ENCODE assay signal across 17 cellular contexts in the genomic region with DNA sequence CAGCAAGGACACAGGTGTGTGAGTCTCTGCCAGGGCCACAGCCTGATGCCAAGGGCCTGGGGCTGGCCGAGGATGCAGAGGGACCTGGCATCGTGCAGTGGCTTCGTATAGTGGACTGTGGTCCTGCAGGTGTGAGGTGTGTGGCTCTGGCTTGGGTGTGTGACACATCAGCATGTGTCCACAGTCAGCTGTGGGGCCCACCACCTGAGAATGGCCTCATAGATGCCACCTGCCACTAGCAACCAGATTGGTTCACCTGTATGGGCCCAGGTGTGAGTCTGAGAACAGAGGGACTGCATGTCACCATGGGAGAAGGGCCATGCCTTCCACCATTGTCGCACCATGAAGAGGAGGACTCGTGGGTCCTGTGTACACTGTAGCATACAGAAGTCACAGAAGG. TPM values are rescaled to one million over a fixed set of nuclear protein-coding genes. Genes with fewer than 3 reads are reported as not detected.
A peak's percentile ranks its signal among the peaks of the same experiment; 100 is the strongest.
DNase-seq lines count a peak whose midpoint lies in the region; ATAC-seq, FAIRE-seq and TF ChIP-seq lines count a peak whose summit lies in the region.
"Had no signal": no experiment of that assay in that cellular context is flagged by ENCODE, and none has a peak within 500 bp of the region (broad histone marks: within the 10 kb centered on the region; RNA-seq: fewer than 3 reads in every experiment).

No MANE protein-coding gene starts in this region.

- no peak overlapping the region for H2BK5ac ChIP-seq in H1 (ENCODE audit: low read depth, low read length)
- no peak overlapping the region for H2BK5ac ChIP-seq in neuronal stem cell (ENCODE audit: low read length)

- H4K20me1 ChIP-seq in H1 (replicated peaks in 1 of 2; ENCODE audit: control insufficient read depth in 1 of 2, insufficient read depth in 2 of 2, low read length in 2 of 2) (peaks cover 0 to 2% of the 10 kb centered on the region in 2 experiments), PC-9 (ENCODE audit: insufficient read depth) (no peaks in the 10 kb centered on the region)

- H4K8ac ChIP-seq in H1 (ENCODE audit: extremely low read depth, insufficient read depth, low read length), result 0 out of 2 replicates have a peak overlapping the region, but pooled peaks have one; percentile 53
- no peak overlapping the region for H4K8ac ChIP-seq in neuronal stem cell (ENCODE audit: low read depth, low read length)

- peaks cover 0 to 16% (median 12%) of the 10 kb centered on the region in 4 experiments; a peak in 4 of 7 replicates for H3K27me3 ChIP-seq in H1 (replicated peaks in 1 of 4; ENCODE audit: control insufficient read depth in 3 of 4, extremely low read depth in 1 of 4, insufficient read depth in 3 of 4, low read length in 3 of 4)
- peaks cover 0 to 35% (median 14%) of the 10 kb centered on the region in 3 experiments for H3K27me3 ChIP-seq in neuronal stem cell (ENCODE audit: control insufficient read depth in 3 of 3, insufficient read depth in 3 of 3, low read depth in 1 of 3, low read length in 3 of 3)
- peaks cover 0 to 23% of the 10 kb centered on the region in 2 donors for H3K27me3 ChIP-seq in tibial nerve
- no peaks in the 10 kb centered on the region for H3K27me3 ChIP-seq in PC-9 (ENCODE audit: insufficient read depth, low read depth)

- H2BK12ac ChIP-seq in H1 (ENCODE audit: low read depth, low read length) (peak overlapping the region; percentile 90; the same call in 1 of the 2 replicates), neuronal stem cell (ENCODE audit: low read length) (peak overlapping the region; percentile 88)

- no peak overlapping the region for H3K4me3 ChIP-seq in H1 (ENCODE audit: extremely low read depth in 1 of 4, insufficient read depth in 2 of 4, low read depth in 3 of 4, low read length in 4 of 4)
- H3K4me3 ChIP-seq in neuronal stem cell (ENCODE audit: low read length in 2 of 2), result peak overlapping the region in 1 of 2 donors; percentile 55
- no peak overlapping the region for H3K4me3 ChIP-seq in tibial nerve
- H3K4me3 ChIP-seq in PC-9, result no peak overlapping the region
- H3K4me3 ChIP-seq: GM23338 had no signal

- H3F3A ChIP-seq in PC-9 (ENCODE audit: insufficient read depth, low read depth), result no peaks in the 10 kb centered on the region

- H3K18ac ChIP-seq in H1 (ENCODE audit: extremely low read depth, low read length) (peak overlapping the region; percentile 62; the same call in 1 of the 2 replicates), neuronal stem cell (ENCODE audit: low read length) (peak overlapping the region; percentile 74)

- no peak overlapping the region for H4K5ac ChIP-seq in H1 (ENCODE audit: insufficient read length, low read depth, low read length)

- peak; percentile 62 for DNase-seq in DMS53 (lab: John Stamatoyannopoulos, UW)
- no peak for DNase-seq in DMS53 treated with DMSO at 0.1 percent for 48 hours (lab: John Stamatoyannopoulos, UW; ENCODE audit: unreplicated experiment)
- no peak for DNase-seq in H1 (ENCODE audit: low read depth in 1 of 2, low spot score in 2 of 2)
- DNase-seq in neuronal stem cell (ENCODE audit: low spot score), result no peak
- no peak for DNase-seq in tibial nerve (ENCODE audit: low spot score in 2 of 2)
- DNase-seq in PC-9, result no peak
- DNase-seq: dermis blood vessel endothelial cell; NCI-H1105; stimulated activated CD4-positive, alpha-beta T cell treated with anti-CD3 and anti-CD28 coated beads, Interleukin-2, amount 100 ng/mL, for 48 hours; T-helper 9 cell had no signal

- H3K4me2 ChIP-seq in H1 (ENCODE audit: insufficient read depth in 1 of 2, low read depth in 2 of 2, low read length in 2 of 2) (peak overlapping the region; percentile 4 to 16; a peak in 2 of 4 replicates), neuronal stem cell (ENCODE audit: insufficient read depth, low read length, poor library complexity, severe bottlenecking) (no peak overlapping the region), PC-9 (no peak overlapping the region)

- H2BK120ac ChIP-seq in H1 (replicated peaks; ENCODE audit: low read depth, low read length) (no peak overlapping the region), neuronal stem cell (ENCODE audit: low read depth, low read length) (peak overlapping the region; percentile 82)

- peaks cover 8% of the 10 kb centered on the region; the same call in 1 of the 2 replicates for H3K23me2 ChIP-seq in H1 (ENCODE audit: low read depth, low read length)

- no peak overlapping the region for H3K56ac ChIP-seq in H1 (replicated peaks; ENCODE audit: insufficient read length, low read depth, low read length)

- no peaks in the 10 kb centered on the region for H3K9me2 ChIP-seq in PC-9 (ENCODE audit: insufficient read depth)

- no peaks in the 10 kb centered on the region for H3K36me3 ChIP-seq in H1 (ENCODE audit: control insufficient read depth in 2 of 4, insufficient read depth in 4 of 4, low read length in 3 of 4)
- H3K36me3 ChIP-seq in neuronal stem cell (replicated peaks in 1 of 2; ENCODE audit: control insufficient read depth in 2 of 2, insufficient read depth in 2 of 2, low read length in 2 of 2), result no peaks in the 10 kb centered on the region
- no peaks in the 10 kb centered on the region for H3K36me3 ChIP-seq in tibial nerve
- no peaks in the 10 kb centered on the region for H3K36me3 ChIP-seq in PC-9 (ENCODE audit: low read depth)

- no peaks in the 10 kb centered on the region for H3K79me2 ChIP-seq in H1 (ENCODE audit: control insufficient read depth in 1 of 2, insufficient read depth in 2 of 2, low read length in 2 of 2)
- no peaks in the 10 kb centered on the region for H3K79me2 ChIP-seq in PC-9 (ENCODE audit: low read depth)

- FAIRE-seq in H1 (lab: Jason Lieb, UNC), result no peak

- peaks cover 10 to 41% (median 24%) of the 10 kb centered on the region in 4 experiments for H3K4me1 ChIP-seq in H1 (replicated peaks in 1 of 4; ENCODE audit: control insufficient read depth in 3 of 4, insufficient read depth in 4 of 4, low read length in 3 of 4)
- peaks cover 23 to 40% of the 10 kb centered on the region in 2 donors for H3K4me1 ChIP-seq in neuronal stem cell (ENCODE audit: control insufficient read depth in 2 of 2, insufficient read depth in 1 of 2, low read depth in 1 of 2, low read length in 2 of 2)
- H3K4me1 ChIP-seq in tibial nerve, result peaks cover 0 to 43% (median 22%) of the 10 kb centered on the region in 4 donors
- peaks cover 9% of the 10 kb centered on the region for H3K4me1 ChIP-seq in PC-9 (replicated peaks; ENCODE audit: insufficient read depth)

- no peak overlapping the region for H2BK20ac ChIP-seq in H1 (ENCODE audit: low read length)

- H3K79me1 ChIP-seq in H1 (ENCODE audit: low read depth, low read length) (0 out of 2 replicates have a peak, but pooled peaks cover 2% of the 10 kb centered on the region), neuronal stem cell (ENCODE audit: low read depth, low read length) (no peaks in the 10 kb centered on the region)

- ATAC-seq in HG02884 (IDR thresholded peaks at IDR 0.05; ENCODE audit: unreplicated experiment) (no peak), HG03280 (IDR thresholded peaks at IDR 0.05; ENCODE audit: unreplicated experiment) (no peak)
- ATAC-seq: activated naive CD4-positive, alpha-beta T cell treated with anti-CD3 and anti-CD28 coated beads, Interleukin-2, amount 50 U/mL, for 72 hours; GM23338 had no signal

- intact Hi-C loops in PC-9 (cut with micrococcal nuclease; ENCODE audit: unreplicated experiment), result no loop called here

- WGBS in H1 (ENCODE audit: extremely low coverage in 1 of 2, insufficient coverage in 1 of 2, insufficient read length in 1 of 2, insufficient replicate concordance in 2 of 2, low coverage in 1 of 2, low lambda C conversion rate in 2 of 2, missing lambda C conversion rate in 1 of 2), 2 experiments, result 83% methylated on average over 5 of the region's 5 CpGs; no CpG with 5 or more reads in 1 of the 2 experiments
- WGBS in neuronal stem cell (ENCODE audit: extremely low coverage in 2 of 2, insufficient read length in 2 of 2, insufficient replicate concordance in 1 of 2), 2 donors, result no CpG with 5 or more reads among the region's 5 CpGs
- 82 to 99% methylated on average over 2 to 5 of the region's 5 CpGs for WGBS in tibial nerve, 2 donors

- H3K23ac ChIP-seq in H1 (ENCODE audit: insufficient read length), result no peak overlapping the region
- peak overlapping the region; percentile 47 for H3K23ac ChIP-seq in neuronal stem cell (ENCODE audit: low read depth, low read length, poor library complexity)

- POLR2A ChIA-PET in H1 (lab: Charles Lee; ENCODE audit: partially characterized antibody) (interaction anchor here (0.7 to 3.6 kb wide), 5 partner anchors 10 to 134 kb away, joined by 3 to 19 read pairs (median 12); a partner anchor contains a TSS), PC-9 (lab: Charles Lee; ENCODE audit: unreplicated experiment) (no interaction called here)

- CTCF ChIA-PET in H1 (lab: Charles Lee; ENCODE audit: partially characterized antibody), result interaction anchor here (0.9 to 10.2 kb wide), 3 partner anchors 10 to 98 kb away, joined by 3 to 124 read pairs (median 24); a partner anchor contains a TSS
- CTCF ChIA-PET in PC-9 (lab: Charles Lee), result no interaction called here

- peak overlapping the region; percentile 72; the same call in 1 of the 2 replicates for H2BK15ac ChIP-seq in H1 (ENCODE audit: low read length)
- H2BK15ac ChIP-seq in neuronal stem cell (ENCODE audit: low read length), result peak overlapping the region; percentile 52

- TF ChIP-seq RAD21 in H1 (IDR thresholded peaks at IDR 0.05 in 1 of 2, conservative IDR thresholded peaks at IDR 0.05 in 1 of 2; ENCODE audit: low read depth in 2 of 2, low read length in 2 of 2), result no peak

- H3K27ac ChIP-seq in H1 (ENCODE audit: low read depth, low read length) (no peak overlapping the region), neuronal stem cell (replicated peaks; ENCODE audit: low read length) (no peak overlapping the region), tibial nerve (peak overlapping the region in 3 of 4 donors; percentile 75 to 90 (median 86)), PC-9 (no peak overlapping the region)
- H3K27ac ChIP-seq: 22Rv1 had no signal

- H4K91ac ChIP-seq in H1 (replicated peaks; ENCODE audit: insufficient read length, low read length), result peak overlapping the region; percentile 66
- H4K91ac ChIP-seq in neuronal stem cell (ENCODE audit: low read depth, low read length, poor library complexity), result no peak overlapping the region

- no peak for TF ChIP-seq EP300 in H1 (IDR thresholded peaks at IDR 0.05; ENCODE audit: borderline replicate concordance in 1 of 2, low read depth in 2 of 2, low read length in 2 of 2)
- TF ChIP-seq EP300 in tibial nerve (IDR thresholded peaks at IDR 0.05), result no peak

- H3K4ac ChIP-seq in H1 (replicated peaks; ENCODE audit: insufficient read length, low read depth, low read length) (peak overlapping the region; percentile 81), neuronal stem cell (ENCODE audit: low read length) (no peak overlapping the region)

- BruUV-seq in PC-9 (replicated peaks; lab: Mats Ljungman, UMichigan), result no TSS peak

- TF ChIP-seq CTCF in H1 (IDR thresholded peaks at IDR 0.05; ENCODE audit: control extremely low read depth in 1 of 3, insufficient read depth in 1 of 3, low read depth in 1 of 3, low read length in 3 of 3) (no peak), tibial nerve (IDR thresholded peaks at IDR 0.05) (no peak), PC-9 (conservative IDR thresholded peaks at IDR 0.05) (no peak)

- no peak overlapping the region for H3K14ac ChIP-seq in H1 (ENCODE audit: insufficient read length)
- peak overlapping the region; percentile 4 for H3K14ac ChIP-seq in neuronal stem cell (ENCODE audit: low read length)

- no peak overlapping the region for H2AFZ ChIP-seq in H1 (ENCODE audit: low read length)
- H2AFZ ChIP-seq in neuronal stem cell (ENCODE audit: low read length), result no peak overlapping the region
- H2AFZ ChIP-seq in PC-9, result no peak overlapping the region
- H2AFZ ChIP-seq: GM23338 had no signal

- H3K9me3 ChIP-seq in H1 (ENCODE audit: insufficient read depth in 2 of 2, low read depth in 1 of 2, low read length in 1 of 2) (no peaks in the 10 kb centered on the region), neuronal stem cell (replicated peaks in 1 of 2; ENCODE audit: control insufficient read depth in 2 of 2, insufficient read depth in 1 of 2, low read depth in 1 of 2, low read length in 2 of 2) (no peaks in the 10 kb centered on the region), tibial nerve (no peaks in the 10 kb centered on the region), PC-9 (ENCODE audit: insufficient read depth, low read depth) (no peaks in the 10 kb centered on the region)

- peak overlapping the region; percentile 25; the same call in 1 of the 2 replicates for H2AK5ac ChIP-seq in H1 (ENCODE audit: low read depth, low read length)
- H2AK5ac ChIP-seq in neuronal stem cell (ENCODE audit: low read depth, low read length), result peak overlapping the region; percentile 88

- H3K9ac ChIP-seq in H1 (replicated peaks in 1 of 4; ENCODE audit: extremely low read depth in 1 of 4, low read depth in 3 of 4, low read length in 3 of 4) (no peak overlapping the region; a peak in 1 of 7 replicates), neuronal stem cell (ENCODE audit: low read depth, low read length, poor library complexity) (no peak overlapping the region)

- TF ChIP-seq POLR2A in H1 (IDR thresholded peaks at IDR 0.05; ENCODE audit: control extremely low read depth in 1 of 2, low read depth in 2 of 2, low read length in 2 of 2) (no peak), tibial nerve (IDR thresholded peaks at IDR 0.05) (no peak)

RNA-seq across cellular contexts. Expression of a gene that starts 2.4 kb away (rescaled TPM):
- 21.8 and 26.3 TPM in 2 replicates for total RNA-seq in H1 (2021; fragmentation: NEBNext Ultra II Directional; extraction: Animal tissue kit (Norgen Biotek cat#: 25700))
- polyA plus RNA-seq in H1 (2011; rRNA removed), result 13.6 and 20.7 TPM in 2 replicates
- 22.7 TPM for polyA plus RNA-seq in H1 (2011; cell fraction: cytosol; rRNA removed)
- polyA plus RNA-seq in H1 (2011; cell fraction: nucleus; rRNA removed), result 12.6 TPM
- 8.5 to 22.2 TPM (median 17.5 TPM) in 4 replicates for polyA plus RNA-seq in H1 (2012, experiment 1 of 2)
- polyA plus RNA-seq in H1 (2012, experiment 2 of 2), result 11.4 TPM
- 26.7 TPM for polyA plus RNA-seq in H1 (2013, experiment 1 of 2)
- polyA plus RNA-seq in H1 (2013, experiment 2 of 2), result 25.6 TPM
- polyA minus RNA-seq in H1 (2011; rRNA and poly(A)+ RNA removed), result 0.27 and 0.82 TPM in 2 replicates
- polyA minus RNA-seq in H1 (2011; cell fraction: cytosol; rRNA and poly(A)+ RNA removed), result 8.8 TPM
- 5.5 TPM for polyA minus RNA-seq in H1 (2011; cell fraction: nucleus; rRNA and poly(A)+ RNA removed)
- 8.9 TPM for polyA plus RNA-seq in neuronal stem cell (2013, experiment 1 of 2)
- 8.3 TPM for polyA plus RNA-seq in neuronal stem cell (2013, experiment 2 of 2)
- total RNA-seq in tibial nerve (100 to 1,000 TPM in 1 of 4 donors, 10 to 100 TPM in 3; 86.1 to 179 (median 95.3) TPM), PC-9 (2021) (not detected in 2 replicates)
- total RNA-seq: HT-29, NCI-H460 had no signal

RNA-seq across cellular contexts. Expression of a gene that starts 10.6 kb away (rescaled TPM):
- 296 and 303 TPM in 2 replicates for total RNA-seq in H1 (2021; fragmentation: NEBNext Ultra II Directional; extraction: Animal tissue kit (Norgen Biotek cat#: 25700))
- 294 and 376 TPM in 2 replicates for polyA plus RNA-seq in H1 (2011; rRNA removed)
- polyA plus RNA-seq in H1 (2011; cell fraction: cytosol; rRNA removed), result 293 TPM
- polyA plus RNA-seq in H1 (2011; cell fraction: nucleus; rRNA removed), result 296 TPM
- 239 to 303 TPM (median 281 TPM) in 4 replicates for polyA plus RNA-seq in H1 (2012, experiment 1 of 2)
- 299 TPM for polyA plus RNA-seq in H1 (2012, experiment 2 of 2)
- 265 TPM for polyA plus RNA-seq in H1 (2013, experiment 1 of 2)
- 292 TPM for polyA plus RNA-seq in H1 (2013, experiment 2 of 2)
- 139 and 147 TPM in 2 replicates for polyA minus RNA-seq in H1 (2011; rRNA and poly(A)+ RNA removed)
- polyA minus RNA-seq in H1 (2011; cell fraction: cytosol; rRNA and poly(A)+ RNA removed), result 139 TPM
- polyA minus RNA-seq in H1 (2011; cell fraction: nucleus; rRNA and poly(A)+ RNA removed), result 76.6 TPM
- 42.1 TPM for polyA plus RNA-seq in neuronal stem cell (2013, experiment 1 of 2)
- 42.3 TPM for polyA plus RNA-seq in neuronal stem cell (2013, experiment 2 of 2)
- 10 to 100 TPM; 39.0 to 79.1 (median 45.5) TPM for total RNA-seq in tibial nerve
- total RNA-seq in PC-9 (2021), result 1,019 and 1,161 TPM in 2 replicates

RNA-seq across cellular contexts. Expression of a gene that starts 29.8 kb away (rescaled TPM):
- 15.2 and 15.6 TPM in 2 replicates for total RNA-seq in H1 (2021; fragmentation: NEBNext Ultra II Directional; extraction: Animal tissue kit (Norgen Biotek cat#: 25700))
- 12.9 and 20.9 TPM in 2 replicates for polyA plus RNA-seq in H1 (2011; rRNA removed)
- polyA plus RNA-seq in H1 (2011; cell fraction: cytosol; rRNA removed), result 12.4 TPM
- 20.0 TPM for polyA plus RNA-seq in H1 (2011; cell fraction: nucleus; rRNA removed)
- polyA plus RNA-seq in H1 (2012, experiment 1 of 2), result 5.4 to 11.2 TPM (median 10.0 TPM) in 4 replicates
- 7.2 TPM for polyA plus RNA-seq in H1 (2012, experiment 2 of 2)
- 5.0 TPM for polyA plus RNA-seq in H1 (2013, experiment 1 of 2)
- 5.9 TPM for polyA plus RNA-seq in H1 (2013, experiment 2 of 2)
- polyA minus RNA-seq in H1 (2011; rRNA and poly(A)+ RNA removed), result 3.9 and 5.9 TPM in 2 replicates
- 7.3 TPM for polyA minus RNA-seq in H1 (2011; cell fraction: cytosol; rRNA and poly(A)+ RNA removed)
- 5.0 TPM for polyA minus RNA-seq in H1 (2011; cell fraction: nucleus; rRNA and poly(A)+ RNA removed)
- 8.0 TPM for polyA plus RNA-seq in neuronal stem cell (2013, experiment 1 of 2)
- 7.2 TPM for polyA plus RNA-seq in neuronal stem cell (2013, experiment 2 of 2)
- total RNA-seq in tibial nerve (not detected), PC-9 (2021) (0.81 and 1.1 TPM in 2 replicates)

RNA-seq across cellular contexts. Expression of a gene that starts 50.3 kb away (rescaled TPM):
- 4.4 and 6.0 TPM in 2 replicates for total RNA-seq in H1 (2021; fragmentation: NEBNext Ultra II Directional; extraction: Animal tissue kit (Norgen Biotek cat#: 25700))
- 36.0 and 44.3 TPM in 2 replicates for polyA plus RNA-seq in H1 (2011; rRNA removed)
- polyA plus RNA-seq in H1 (2011; cell fraction: cytosol; rRNA removed), result 32.9 TPM
- 24.1 TPM for polyA plus RNA-seq in H1 (2011; cell fraction: nucleus; rRNA removed)
- polyA plus RNA-seq in H1 (2012, experiment 1 of 2), result 11.6 to 31.5 TPM (median 25.3 TPM) in 4 replicates
- polyA plus RNA-seq in H1 (2012, experiment 2 of 2), result 16.5 TPM
- 14.7 TPM for polyA plus RNA-seq in H1 (2013, experiment 1 of 2)
- polyA plus RNA-seq in H1 (2013, experiment 2 of 2), result 15.8 TPM
- 0.82 and 2.2 TPM in 2 replicates for polyA minus RNA-seq in H1 (2011; rRNA and poly(A)+ RNA removed)
- polyA minus RNA-seq in H1 (2011; cell fraction: cytosol; rRNA and poly(A)+ RNA removed), result 4.8 TPM
- polyA minus RNA-seq in H1 (2011; cell fraction: nucleus; rRNA and poly(A)+ RNA removed), result 7.6 TPM
- polyA plus RNA-seq in neuronal stem cell (2013, experiment 1 of 2), result not detected
- polyA plus RNA-seq in neuronal stem cell (2013, experiment 2 of 2), result not detected
- total RNA-seq in tibial nerve (100 to 1,000 TPM in 3 of 4 donors, 10 to 100 TPM in 1; 76.8 to 627 (median 335) TPM), PC-9 (2021) (100 and 150 TPM in 2 replicates)
- total RNA-seq: activated naive CD4-positive, alpha-beta T cell treated with anti-CD3 and anti-CD28 coated beads, Interleukin-2, amount 50 U/mL, for 72 hours had no signal

Comparison
In these comparisons a context has a peak if more than half of its experiments do, and no peak if none do; other contexts are left out.
1. H3K27ac ChIP-seq: peak in tibial nerve (3 of 4); none in H1 (single experiment), neuronal stem cell (single experiment) and PC-9 (single experiment).
2. H3K4me2 ChIP-seq: peak in H1 (2 of 2); none in neuronal stem cell (single experiment) and PC-9 (single experiment).
3. RNA of a gene that starts 2.4 kb away (total RNA-seq): 86.1 to 179 TPM in tibial nerve and 21.8 to 26.3 TPM in H1; not detected in PC-9; every median in the first group is over 10 times any median in the second.